ENCODE assay signal across 25 cellular contexts in genomic region chr19:51030631-51031030, GRCh38. TPM values are rescaled to one million over a fixed set of nuclear protein-coding genes. Genes with fewer than 3 reads are reported as not detected.
"Had no signal": no experiment of that assay in that cellular context is flagged by ENCODE, and none has a peak within 500 bp of the region (broad histone marks: within the 10 kb centered on the region; RNA-seq: fewer than 3 reads in every experiment).

No MANE protein-coding gene starts in this region.

- ATAC-seq: naive thymus-derived CD4-positive, alpha-beta T cell; sciatic nerve had no signal

- H3K9me3 ChIP-seq: neutrophil, stomach, vagina had no signal

- DNase-seq: effector CD4-positive, alpha-beta T cell; endodermal cell; foreskin melanocyte; head of caudate nucleus; kidney glomerular epithelial cell; mesendoderm; naive thymus-derived CD4-positive, alpha-beta T cell; nephron progenitor cell; stimulated activated CD4-positive, alpha-beta T cell treated with anti-CD3 and anti-CD28 coated beads, Interleukin-2, amount 100 ng/mL, for 24 hours; stimulated activated naive CD4-positive, alpha-beta T cell; stomach; substantia nigra; trophoblast cell had no signal

- H3K4me1 ChIP-seq: vagina had no signal

- H3K27me3 ChIP-seq: hepatocyte, vagina had no signal

- H3K27ac ChIP-seq: hepatocyte, neutrophil, skin epidermis, stomach, vagina had no signal

- H3K4me3 ChIP-seq: hepatocyte, skin epidermis, stomach, vagina had no signal

- H3K36me3 ChIP-seq: neutrophil, stomach, vagina had no signal

RNA-seq across cellular contexts. Expression of gene KLK12, which starts 4.2 kb away (rescaled TPM):
- total RNA-seq: dermis microvascular lymphatic vessel endothelial cell; endodermal cell; endothelial cell of umbilical vein; hepatocyte; liver; lung microvascular endothelial cell; mononuclear cell; naive thymus-derived CD4-positive, alpha-beta T cell; osteocyte; pulmonary artery endothelial cell; sciatic nerve; stomach had no signal
- polyA plus RNA-seq: endothelial cell of umbilical vein; hepatocyte; liver; naive thymus-derived CD4-positive, alpha-beta T cell had no signal

RNA-seq across cellular contexts. Expression of gene KLK11, which starts 4.2 kb away (rescaled TPM):
- total RNA-seq: dermis microvascular lymphatic vessel endothelial cell; endothelial cell of umbilical vein; hepatocyte; lung microvascular endothelial cell; mononuclear cell; naive thymus-derived CD4-positive, alpha-beta T cell; osteocyte; pulmonary artery endothelial cell had no signal
- polyA plus RNA-seq: endothelial cell of umbilical vein; naive thymus-derived CD4-positive, alpha-beta T cell had no signal

RNA-seq across cellular contexts. Expression of gene KLK10, which starts 11.1 kb away (rescaled TPM):
- total RNA-seq: endothelial cell of umbilical vein; liver; lung microvascular endothelial cell; mononuclear cell; naive thymus-derived CD4-positive, alpha-beta T cell; osteocyte; pulmonary artery endothelial cell had no signal
- polyA plus RNA-seq: endothelial cell of umbilical vein; naive thymus-derived CD4-positive, alpha-beta T cell had no signal

RNA-seq across cellular contexts. Expression of gene KLK8, which starts 29.2 kb away (rescaled TPM):
- total RNA-seq: dermis microvascular lymphatic vessel endothelial cell; endothelial cell of umbilical vein; liver; lung microvascular endothelial cell; mononuclear cell; naive thymus-derived CD4-positive, alpha-beta T cell; osteocyte; pulmonary artery endothelial cell; stomach had no signal
- polyA plus RNA-seq: endothelial cell of umbilical vein; liver; naive thymus-derived CD4-positive, alpha-beta T cell had no signal

RNA-seq across cellular contexts. Expression of gene KLK13, which starts 34.3 kb away (rescaled TPM):
- total RNA-seq: dermis microvascular lymphatic vessel endothelial cell; endothelial cell of umbilical vein; hepatocyte; liver; lung microvascular endothelial cell; mononuclear cell; naive thymus-derived CD4-positive, alpha-beta T cell; osteocyte; pulmonary artery endothelial cell had no signal
- polyA plus RNA-seq: endothelial cell of umbilical vein; liver; naive thymus-derived CD4-positive, alpha-beta T cell had no signal
